ENCODE assay signal across 16 cellular contexts in the genomic region with DNA sequence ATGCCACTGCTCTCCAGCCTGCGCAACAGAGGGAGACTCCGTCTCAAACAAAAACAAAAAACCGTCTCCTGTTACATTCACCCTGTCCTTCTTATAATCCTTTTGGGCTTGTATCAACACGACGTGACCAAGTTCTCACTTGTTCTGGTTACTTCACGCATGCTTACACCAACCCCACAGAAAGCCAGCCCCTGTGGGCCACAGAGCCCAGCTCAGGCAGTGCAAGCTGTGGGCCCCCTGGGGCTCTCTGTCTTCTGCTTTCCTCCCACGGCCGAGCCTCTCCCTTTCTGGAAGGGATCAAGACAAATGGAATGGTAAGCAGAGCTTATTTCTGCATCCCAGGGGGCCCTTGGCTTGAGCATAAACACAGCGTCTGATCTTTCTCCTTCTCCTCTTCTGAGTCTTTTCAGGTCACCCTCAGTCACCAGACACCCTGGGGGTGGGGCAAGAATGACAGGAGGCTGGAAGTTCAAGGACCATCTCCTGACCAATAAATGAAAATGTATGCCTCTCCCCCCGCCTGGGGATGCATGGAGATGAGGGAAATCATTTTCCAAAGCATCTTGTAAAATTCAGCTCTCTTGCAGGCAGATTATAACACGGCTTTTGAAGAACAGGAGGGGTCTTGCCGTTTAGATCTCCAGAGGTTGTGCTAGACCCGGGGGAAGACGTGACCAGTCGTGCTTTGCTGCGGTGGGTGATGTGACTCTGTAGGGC. TPM values are rescaled to one million over a fixed set of nuclear protein-coding genes. Genes with fewer than 3 reads are reported as not detected.
DNase-seq lines count a peak whose midpoint lies in the region; ATAC-seq and TF ChIP-seq lines count a peak whose summit lies in the region.
"Had no signal": no experiment of that assay in that cellular context is flagged by ENCODE, and none has a peak within 500 bp of the region (broad histone marks: within the 10 kb centered on the region; RNA-seq: fewer than 3 reads in every experiment).

No MANE protein-coding gene starts in this region.

- no peaks in the 10 kb centered on the region for H3K9me3 ChIP-seq in BLaER1
- H3K9me3 ChIP-seq: MG63 had no signal

- peaks cover 15% of the 10 kb centered on the region for H3K27me3 Mint-ChIP-seq in chondrocyte (ENCODE audit: low read depth)
- peaks cover 15% of the 10 kb centered on the region for H3K27me3 Mint-ChIP-seq in mesothelial cell of epicardium (ENCODE audit: low read depth)
- peaks cover 44% of the 10 kb centered on the region for H3K27me3 Mint-ChIP-seq in stimulated activated naive CD8-positive, alpha-beta T cell treated with anti-CD3 and anti-CD28 coated beads, Interleukin-15, amount 100 ng/mL, for 72 hours

- H3K27ac Mint-ChIP-seq in chondrocyte (ENCODE audit: unreplicated experiment) (no peak overlapping the region), mesothelial cell of epicardium (peak overlapping the region; percentile 85)
- peak overlapping the region in 1 of 2 donors; percentile 84 for H3K27ac Mint-ChIP-seq in stimulated activated naive CD8-positive, alpha-beta T cell treated with anti-CD3 and anti-CD28 coated beads, Interleukin-15, amount 100 ng/mL, for 72 hours
- H3K27ac Mint-ChIP-seq: activated naive CD4-positive, alpha-beta T cell treated with anti-CD3 and anti-CD28 coated beads for 36 hours had no signal

- H3K4me2 ChIP-seq in BLaER1, result peak overlapping the region; percentile 68

- H3K27me3 ChIP-seq in BLaER1, result no peaks in the 10 kb centered on the region
- H3K27me3 ChIP-seq: MG63 had no signal

- H3K36me3 Mint-ChIP-seq in chondrocyte (ENCODE audit: low read depth) (no peaks in the 10 kb centered on the region), mesothelial cell of epicardium (no peaks in the 10 kb centered on the region)

- no peak for ATAC-seq in stimulated activated naive CD8-positive, alpha-beta T cell treated with anti-CD3 and anti-CD28 coated beads, Interleukin-15, amount 100 ng/mL, for 72 hours
- ATAC-seq in HG02588 (IDR thresholded peaks at IDR 0.05; ENCODE audit: unreplicated experiment), result no peak

- H3K9me3 Mint-ChIP-seq in chondrocyte (ENCODE audit: low read depth) (no peaks in the 10 kb centered on the region), mesothelial cell of epicardium (no peaks in the 10 kb centered on the region)
- H3K9me3 Mint-ChIP-seq in stimulated activated naive CD8-positive, alpha-beta T cell treated with anti-CD3 and anti-CD28 coated beads, Interleukin-15, amount 100 ng/mL, for 72 hours, result no peaks in the 10 kb centered on the region
- H3K9me3 Mint-ChIP-seq: activated naive CD4-positive, alpha-beta T cell treated with anti-CD3 and anti-CD28 coated beads for 36 hours had no signal

- H3K36me3 ChIP-seq in BLaER1, result no peaks in the 10 kb centered on the region
- H3K36me3 ChIP-seq: MG63 had no signal

- DNase-seq in NCI-H2107 (lab: John Stamatoyannopoulos, UW) (peak; percentile 52), chondrocyte (ENCODE audit: low spot score) (peak; percentile 43), mesothelial cell of epicardium (ENCODE audit: low spot score in 2 of 2, unreplicated experiment in 2 of 2) (no peak), NCI-H510A treated with DMSO at 0.1 percent for 48 hours (lab: John Stamatoyannopoulos, UW) (no peak), NCI-H1417 treated with DMSO at 0.1 percent for 48 hours (lab: John Stamatoyannopoulos, UW) (no peak)
- no peak for DNase-seq in stimulated activated naive CD8-positive, alpha-beta T cell treated with anti-CD3 and anti-CD28 coated beads, Interleukin-15, amount 100 ng/mL, for 72 hours
- DNase-seq: activated naive CD4-positive, alpha-beta T cell treated with anti-CD3 and anti-CD28 coated beads for 36 hours; DMS153; MG63; SHP77 had no signal

- H4K20me1 ChIP-seq in BLaER1, result no peaks in the 10 kb centered on the region

- no peak for TF ChIP-seq CTCF in chondrocyte (IDR thresholded peaks at IDR 0.05)
- no peak for TF ChIP-seq CTCF in mesothelial cell of epicardium (IDR thresholded peaks at IDR 0.05; ENCODE audit: unreplicated experiment)

- no peak overlapping the region for H3K27ac ChIP-seq in BLaER1
- H3K27ac ChIP-seq: coronary artery, HL-60 had no signal

- no peak overlapping the region for H3K4me3 ChIP-seq in BLaER1
- H3K4me3 ChIP-seq: coronary artery, MG63 had no signal

- 0 out of 2 replicates have a peak overlapping the region, but pooled peaks have one; percentile 27 for H3K9ac ChIP-seq in BLaER1

- H3K4me3 Mint-ChIP-seq in chondrocyte (ENCODE audit: unreplicated experiment) (no peak overlapping the region), mesothelial cell of epicardium (peak overlapping the region; percentile 26)
- H3K4me3 Mint-ChIP-seq in stimulated activated naive CD8-positive, alpha-beta T cell treated with anti-CD3 and anti-CD28 coated beads, Interleukin-15, amount 100 ng/mL, for 72 hours, result no peak overlapping the region
- H3K4me3 Mint-ChIP-seq: activated naive CD4-positive, alpha-beta T cell treated with anti-CD3 and anti-CD28 coated beads for 36 hours had no signal

- peaks cover 9% of the 10 kb centered on the region for H3K4me1 Mint-ChIP-seq in chondrocyte (ENCODE audit: low read depth)
- H3K4me1 Mint-ChIP-seq in mesothelial cell of epicardium, result peaks cover 10% of the 10 kb centered on the region
- no peaks in the 10 kb centered on the region for H3K4me1 Mint-ChIP-seq in stimulated activated naive CD8-positive, alpha-beta T cell treated with anti-CD3 and anti-CD28 coated beads, Interleukin-15, amount 100 ng/mL, for 72 hours

- H3K4me1 ChIP-seq in BLaER1, result peaks cover 25% of the 10 kb centered on the region

RNA-seq across cellular contexts. Expression of a gene that starts 19.0 kb away (rescaled TPM):
- total RNA-seq in chondrocyte (26.1 to 35.7 TPM (median 30.4 TPM) in 3 replicates), mesothelial cell of epicardium (33.6 to 40.1 TPM (median 39.6 TPM) in 3 replicates)

RNA-seq across cellular contexts. Expression of a gene that starts 46.4 kb away (rescaled TPM):
- total RNA-seq in chondrocyte (not detected in 3 replicates), mesothelial cell of epicardium (not detected in 3 replicates)
- total RNA-seq: activated CD8-positive, alpha-beta memory T cell treated with anti-CD3 and anti-CD28 coated beads for 36 hours; activated naive CD4-positive, alpha-beta T cell treated with anti-CD3 and anti-CD28 coated beads for 36 hours; urinary bladder had no signal

Comparison
In these comparisons a context has a peak if more than half of its experiments do, and no peak if none do; other contexts are left out.
1. DNase-seq: peak in NCI-H2107 (single experiment) and chondrocyte (single experiment); none in mesothelial cell of epicardium (0 of 2), stimulated activated naive CD8-positive, alpha-beta T cell treated with anti-CD3 and anti-CD28 coated beads, Interleukin-15, amount 100 ng/mL, for 72 hours (0 of 2), NCI-H510A treated with DMSO at 0.1 percent for 48 hours (single experiment) and NCI-H1417 treated with DMSO at 0.1 percent for 48 hours (single experiment).